In genomic region chr19:4705413-4706131, GRCh38 we compare ENCODE assay signal across 14 cellular contexts. TPM values are rescaled to one million over a fixed set of nuclear protein-coding genes. Genes with fewer than 3 reads are reported as not detected.
DNase-seq lines count a peak whose midpoint lies in the region; ATAC-seq and TF ChIP-seq lines count a peak whose summit lies in the region.
"Had no signal": no experiment of that assay in that cellular context is flagged by ENCODE, and none has a peak within 500 bp of the region (broad histone marks: within the 10 kb centered on the region; RNA-seq: fewer than 3 reads in every experiment).

No MANE protein-coding gene starts in this region.

- peaks cover 3% of the 10 kb centered on the region; the same call in 1 of the 2 replicates for H3K79me2 ChIP-seq in HCT116 (ENCODE audit: insufficient read depth, low read length)

- no peak for TF ChIP-seq CTCF in HCT116 (IDR thresholded peaks at IDR 0.05 in 2 of 3, conservative IDR thresholded peaks at IDR 0.05 in 1 of 3; ENCODE audit: borderline replicate concordance in 1 of 3, insufficient read depth in 1 of 3, low read depth in 2 of 3, low read length in 2 of 3)
- TF ChIP-seq CTCF in body of pancreas (IDR thresholded peaks at IDR 0.05), result no peak
- TF ChIP-seq CTCF in progenitor cell of endocrine pancreas (IDR thresholded peaks at IDR 0.05; ENCODE audit: unreplicated experiment), result no peak
- TF ChIP-seq CTCF in Caco-2 (IDR thresholded peaks at IDR 0.05; ENCODE audit: insufficient read depth in 1 of 2, low read depth in 1 of 2, low read length in 1 of 2, severe bottlenecking in 1 of 2, unreplicated experiment in 1 of 2), result no peak

- no peak overlapping the region for H3K4me2 ChIP-seq in HCT116 (ENCODE audit: low read length)

- H3K36me3 Mint-ChIP-seq in progenitor cell of endocrine pancreas (ENCODE audit: insufficient read depth) (peaks cover 14% of the 10 kb centered on the region), Caco-2 (ENCODE audit: insufficient read depth, unreplicated experiment) (peaks cover 42% of the 10 kb centered on the region)

- H2AFZ ChIP-seq in HCT116 (ENCODE audit: low read depth, low read length, poor library complexity, severe bottlenecking), result no peak overlapping the region

- TF ChIP-seq POLR2A in HCT116 (IDR thresholded peaks at IDR 0.05; ENCODE audit: borderline replicate concordance, extremely low read depth, insufficient read depth, insufficient read length) (no peak), body of pancreas (IDR thresholded peaks at IDR 0.05) (no peak)

- peaks cover 6% of the 10 kb centered on the region for H3K4me1 Mint-ChIP-seq in progenitor cell of endocrine pancreas (ENCODE audit: low read depth)
- no peaks in the 10 kb centered on the region for H3K4me1 Mint-ChIP-seq in Caco-2 (ENCODE audit: low read depth, unreplicated experiment)

- H3K27ac Mint-ChIP-seq in progenitor cell of endocrine pancreas, result peak overlapping the region; percentile 71
- H3K27ac Mint-ChIP-seq in Caco-2 (ENCODE audit: unreplicated experiment), result no peak overlapping the region

- BruUV-seq in HCT116 (replicated peaks; lab: Mats Ljungman, UMichigan) (no TSS peak), Caco-2 (replicated peaks; lab: Mats Ljungman, UMichigan) (no TSS peak)

- no peak for TF ChIP-seq RAD21 in HCT116 (IDR thresholded peaks at IDR 0.05; ENCODE audit: low read depth)

- no peaks in the 10 kb centered on the region for H4K20me1 ChIP-seq in HCT116 (ENCODE audit: insufficient read depth)

- no peaks in the 10 kb centered on the region for H3K27me3 ChIP-seq in HCT116 (ENCODE audit: insufficient read depth, low read length)
- H3K27me3 ChIP-seq in body of pancreas, result no peaks in the 10 kb centered on the region
- H3K27me3 ChIP-seq in Caco-2 (replicated peaks; ENCODE audit: control insufficient read depth, insufficient read depth, low read length), result no peaks in the 10 kb centered on the region

- POLR2A ChIA-PET in HCT116 (lab: Charles Lee), result no interaction called here
- POLR2A ChIA-PET in Caco-2 (lab: Charles Lee), result no interaction called here

- ATAC-seq in HCT116, result no peak
- no peak for ATAC-seq in body of pancreas
- peak; percentile 67 for ATAC-seq in left colon
- no peak for ATAC-seq in HG03378 (IDR thresholded peaks at IDR 0.05; ENCODE audit: unreplicated experiment)
- ATAC-seq: naive thymus-derived CD8-positive, alpha-beta T cell had no signal

- H3K9ac ChIP-seq in HCT116 (ENCODE audit: low read length), result no peak overlapping the region

- H3K27me3 Mint-ChIP-seq in progenitor cell of endocrine pancreas (no peaks in the 10 kb centered on the region), Caco-2 (ENCODE audit: insufficient read depth, unreplicated experiment) (no peaks in the 10 kb centered on the region)
- H3K27me3 Mint-ChIP-seq: central memory CD8-positive, alpha-beta T cell; naive thymus-derived CD8-positive, alpha-beta T cell had no signal

- RAD21 ChIA-PET in HCT116 (lab: Charles Lee; ENCODE audit: low non-redundant PET in 1 of 2, low total read pairs in 2 of 2, uncharacterized antibody in 2 of 2, unreplicated experiment in 2 of 2), result no interaction called here

- H3K4me3 Mint-ChIP-seq in progenitor cell of endocrine pancreas (ENCODE audit: low read depth) (no peak overlapping the region), Caco-2 (ENCODE audit: unreplicated experiment) (no peak overlapping the region)
- H3K4me3 Mint-ChIP-seq: central memory CD8-positive, alpha-beta T cell; naive thymus-derived CD8-positive, alpha-beta T cell had no signal

- 74 to 77% methylated on average over 14 to 19 of the region's 19 CpGs for WGBS in body of pancreas, 2 donors

- H3K9me3 ChIP-seq in HCT116 (ENCODE audit: control insufficient read depth in 1 of 2, insufficient read depth in 1 of 2, low read depth in 1 of 2, low read length in 2 of 2) (no peaks in the 10 kb centered on the region), body of pancreas (no peaks in the 10 kb centered on the region), Caco-2 (no peaks in the 10 kb centered on the region)

- peaks cover 12 to 53% of the 10 kb centered on the region in 2 experiments for H3K36me3 ChIP-seq in HCT116 (ENCODE audit: control insufficient read depth in 1 of 2, insufficient read depth in 2 of 2, low read length in 2 of 2)
- peaks cover 0 to 17% of the 10 kb centered on the region in 2 donors for H3K36me3 ChIP-seq in body of pancreas (replicated peaks in 1 of 2; ENCODE audit: insufficient read depth in 1 of 2, low read depth in 2 of 2)
- no peaks in the 10 kb centered on the region; the same call in 1 of the 2 replicates for H3K36me3 ChIP-seq in Caco-2 (ENCODE audit: control insufficient read depth, insufficient read depth, low read length)

- H3K27ac ChIP-seq in HCT116 (ENCODE audit: low read depth, low read length), result 0 out of 2 replicates have a peak overlapping the region, but pooled peaks have one; percentile 11
- H3K27ac ChIP-seq in body of pancreas, result peak overlapping the region; percentile 25 to 79 (median 68)

- DNase-seq in HCT116 (ENCODE audit: low read depth, low spot score), result no peak
- DNase-seq in body of pancreas, result peak in 1 of 4 donors; percentile 32
- peak; percentile 48 to 51 for DNase-seq in left colon
- DNase-seq in progenitor cell of endocrine pancreas (ENCODE audit: low spot score, unreplicated experiment), result no peak
- DNase-seq in Caco-2, result no peak
- no peak for DNase-seq in T-helper 1 cell
- no peak for DNase-seq in NCI-H1436 (lab: John Stamatoyannopoulos, UW)
- DNase-seq: activated CD4-positive, alpha-beta T cell treated with anti-CD3 and anti-CD28 coated beads for 1 hour; activated effector memory CD4-positive, alpha-beta T cell treated with Interleukin-2 at 50 U/mL for 16 hours; naive thymus-derived CD8-positive, alpha-beta T cell; NCI-H526 had no signal

- H3K4me1 ChIP-seq in HCT116 (ENCODE audit: control insufficient read depth in 1 of 2, insufficient read depth in 2 of 2, low read length in 2 of 2) (peaks cover 0 to 5% of the 10 kb centered on the region in 2 experiments; a peak in 1 of 4 replicates), body of pancreas (peaks cover 50% of the 10 kb centered on the region), Caco-2 (peaks cover 13% of the 10 kb centered on the region)

- CTCF ChIA-PET in HCT116 (lab: Charles Lee), result no interaction called here
- CTCF ChIA-PET in Caco-2 (lab: Charles Lee), result no interaction called here

- H3K9me2 ChIP-seq in HCT116 (ENCODE audit: insufficient read depth), result no peaks in the 10 kb centered on the region

- no peaks in the 10 kb centered on the region for H3K9me3 Mint-ChIP-seq in progenitor cell of endocrine pancreas (ENCODE audit: low read depth)
- H3K9me3 Mint-ChIP-seq in Caco-2 (ENCODE audit: unreplicated experiment), result no peaks in the 10 kb centered on the region
- H3K9me3 Mint-ChIP-seq: central memory CD8-positive, alpha-beta T cell; naive thymus-derived CD8-positive, alpha-beta T cell had no signal

- no peak overlapping the region for H3K4me3 ChIP-seq in HCT116 (replicated peaks in 1 of 2; ENCODE audit: low read depth in 1 of 2, low read length in 2 of 2)
- no peak overlapping the region for H3K4me3 ChIP-seq in body of pancreas
- no peak overlapping the region for H3K4me3 ChIP-seq in Caco-2 (ENCODE audit: low read depth, low read length)
- H3K4me3 ChIP-seq: lung had no signal

- intact Hi-C loops in HCT116 (cut with micrococcal nuclease), result no loop called here
- intact Hi-C loops in body of pancreas (cut with DNase I), result no loop called here
- intact Hi-C loops in left colon (cut with DNase I, micrococcal nuclease), result no loop called here
- intact Hi-C loops in Caco-2 (cut with micrococcal nuclease; ENCODE audit: unreplicated experiment), result no loop called here

TF ChIP-seq in HCT116, 20 proteins besides CTCF, POLR2A, EP300 and RAD21 (continues in another document):
- TF ChIP-seq ZFX (IDR thresholded peaks at IDR 0.05), result no peak
- TF ChIP-seq ZNF274 (IDR thresholded peaks at IDR 0.05; ENCODE audit: low read depth, low read length), result no peak
- TF ChIP-seq, protein P1, sequence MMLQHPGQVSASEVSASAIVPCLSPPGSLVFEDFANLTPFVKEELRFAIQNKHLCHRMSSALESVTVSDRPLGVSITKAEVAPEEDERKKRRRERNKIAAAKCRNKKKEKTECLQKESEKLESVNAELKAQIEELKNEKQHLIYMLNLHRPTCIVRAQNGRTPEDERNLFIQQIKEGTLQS (IDR thresholded peaks at IDR 0.05), result no peak
- no peak for TF ChIP-seq EZH2phosphoT487 (IDR thresholded peaks at IDR 0.05; ENCODE audit: borderline replicate concordance)
- TF ChIP-seq JUND (IDR thresholded peaks at IDR 0.05), result no peak
- no peak for TF ChIP-seq EZH2 (IDR thresholded peaks at IDR 0.05)
- no peak for TF ChIP-seq REST (IDR thresholded peaks at IDR 0.05; ENCODE audit: low read depth)

RNA-seq across cellular contexts. Expression of gene DPP9, which starts 18.1 kb away (rescaled TPM):
- 67.6 TPM for total RNA-seq in HCT116 (2021; ENCODE audit: unreplicated experiment)
- polyA plus RNA-seq in HCT116 (2012), result 48.1 and 49.6 TPM in 2 replicates
- 100 to 1,000 TPM in 1 of 2 donors, 10 to 100 TPM in 1; 44.6 to 130 TPM for total RNA-seq in body of pancreas
- total RNA-seq in left colon, result 10 to 100 TPM; 59.9 to 72.8 TPM
- 48.9 and 50.3 TPM in 2 replicates for total RNA-seq in progenitor cell of endocrine pancreas
- total RNA-seq in Caco-2 (2022), result 63.2 and 71.4 TPM in 2 replicates

RNA-seq across cellular contexts. Expression of gene MYDGF, which starts 35.4 kb away (rescaled TPM):
- total RNA-seq in HCT116 (2021; ENCODE audit: unreplicated experiment) (110 TPM), body of pancreas (10 to 100 TPM; 42.5 to 50.1 TPM), left colon (10 to 100 TPM; 75.5 to 96.0 TPM), progenitor cell of endocrine pancreas (42.5 and 45.9 TPM in 2 replicates), Caco-2 (2022) (106 and 109 TPM in 2 replicates)
- polyA plus RNA-seq in HCT116 (2012), result 225 and 280 TPM in 2 replicates

Comparison
In these comparisons a context has a peak if more than half of its experiments do, and no peak if none do; other contexts are left out.
1. DNase-seq: peak in left colon (2 of 2); none in HCT116 (single experiment), progenitor cell of endocrine pancreas (single experiment), Caco-2 (0 of 2), T-helper 1 cell (0 of 5) and NCI-H1436 (single experiment).